In genomic region chr9:84386753-84387152, GRCh38 we compare ENCODE assay signal across 5 cellular contexts. TPM values are rescaled to one million over a fixed set of nuclear protein-coding genes. Genes with fewer than 3 reads are reported as not detected.
"Had no signal": no experiment of that assay in that cellular context is flagged by ENCODE, and none has a peak within 500 bp of the region (broad histone marks: within the 10 kb centered on the region; RNA-seq: fewer than 3 reads in every experiment).

No MANE protein-coding gene starts in this region.

- DNase-seq: GM23248, GOT3, H9, HCEC 1CT had no signal

- H3K4me3 Mint-ChIP-seq: H9 had no signal

- H3K4me3 ChIP-seq: GM23248, K562 had no signal

- ATAC-seq: K562 had no signal

- H3K27ac ChIP-seq: GM23248 had no signal

- H3K9me3 Mint-ChIP-seq: H9 had no signal

- H2AFZ ChIP-seq: GM23248 had no signal

- H3K9ac ChIP-seq: GM23248 had no signal

- H3K27ac Mint-ChIP-seq: H9 had no signal

RNA-seq across cellular contexts. Expression of gene SLC28A3, which starts 46.2 kb away (rescaled TPM):
- total RNA-seq: H9, K562 had no signal
- polyA plus RNA-seq: K562 had no signal
